Comparison of ENCODE assay signal across 14 cellular contexts in the genomic region with DNA sequence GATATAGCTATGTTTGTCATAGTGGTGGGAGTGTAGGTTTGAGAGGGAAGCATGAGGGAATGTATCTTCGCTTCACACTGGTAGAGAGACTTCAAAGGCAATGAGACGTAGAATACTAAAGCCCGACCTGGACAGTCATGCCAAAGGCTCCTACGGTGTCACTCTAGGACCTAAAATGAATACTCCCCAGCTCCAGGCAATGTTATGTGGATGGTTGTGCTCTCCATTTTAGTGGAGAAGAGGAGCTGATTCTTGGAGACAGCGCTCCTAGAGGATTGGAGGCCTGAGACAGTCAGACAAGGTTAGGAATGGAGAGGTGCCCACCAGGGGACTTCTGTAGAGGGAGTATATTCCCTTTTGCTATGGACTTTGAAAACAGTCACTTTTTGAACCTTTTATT.
A peak's percentile ranks its signal among the peaks of the same experiment; 100 is the strongest.
DNase-seq lines count a peak whose midpoint lies in the region; ATAC-seq, FAIRE-seq and TF ChIP-seq lines count a peak whose summit lies in the region.
"Had no signal": no experiment of that assay in that cellular context is flagged by ENCODE, and none has a peak within 500 bp of the region (broad histone marks: within the 10 kb centered on the region; RNA-seq: fewer than 3 reads in every experiment).

No MANE protein-coding gene starts in this region.

- H3K36me3 Mint-ChIP-seq in CD14-positive monocyte = no peaks in the 10 kb centered on the region
- H3K36me3 Mint-ChIP-seq in effector memory CD8-positive, alpha-beta T cell (ENCODE audit: insufficient read depth) = no peaks in the 10 kb centered on the region
- no peaks in the 10 kb centered on the region for H3K36me3 Mint-ChIP-seq in natural killer cell treated with Interleukin-12 subunit alpha and Interleukin-12 subunit beta and Interleukin-15 and Interleukin-18, amount 100 ng/mL, for 72 hours
- H3K36me3 Mint-ChIP-seq: CD4-positive, alpha-beta memory T cell had no signal

- DNase-seq in PC-3 = no peak
- DNase-seq in K562 (ENCODE audit: extremely low read depth in 1 of 4, low spot score in 3 of 4) = no peak
- DNase-seq in islet precursor cell = peak; percentile 5
- no peak for DNase-seq in NCI-H526 treated with DMSO at 0.1 percent for 48 hours (lab: John Stamatoyannopoulos, UW)
- no peak for DNase-seq in CD14-positive monocyte (ENCODE audit: low spot score)
- no peak for DNase-seq in effector memory CD8-positive, alpha-beta T cell
- DNase-seq in natural killer cell treated with Interleukin-12 subunit alpha and Interleukin-12 subunit beta and Interleukin-15 and Interleukin-18, amount 100 ng/mL, for 72 hours (ENCODE audit: low spot score) = no peak
- DNase-seq: ACHN; CD4-positive, alpha-beta memory T cell; COR-L47 had no signal

- no peak for TF ChIP-seq POLR2A in K562 (conservative IDR thresholded peaks at IDR 0.05)

- H3F3A ChIP-seq in PC-3 (ENCODE audit: low read length, unreplicated experiment) = no peaks in the 10 kb centered on the region

- 36% methylated on average over 5 of the region's 5 CpGs for WGBS in K562 (ENCODE audit: insufficient coverage, low coverage, missing lambda C conversion rate)

- H3K4me1 Mint-ChIP-seq in CD14-positive monocyte = peaks cover 5% of the 10 kb centered on the region
- no peaks in the 10 kb centered on the region for H3K4me1 Mint-ChIP-seq in effector memory CD8-positive, alpha-beta T cell (ENCODE audit: low read depth in 2 of 2)
- H3K4me1 Mint-ChIP-seq in natural killer cell treated with Interleukin-12 subunit alpha and Interleukin-12 subunit beta and Interleukin-15 and Interleukin-18, amount 100 ng/mL, for 72 hours (ENCODE audit: low read depth in 2 of 2) = no peaks in the 10 kb centered on the region
- H3K4me1 Mint-ChIP-seq: CD4-positive, alpha-beta memory T cell had no signal

- intact Hi-C loops in PC-3 (cut with micrococcal nuclease) = no loop called here
- intact Hi-C loops in K562 (cut with micrococcal nuclease) = no loop called here
- intact Hi-C loops in CD14-positive monocyte (cut with micrococcal nuclease) = no loop called here

- in situ Hi-C loops in K562 (cut with MboI) = no loop called here

- no peaks in the 10 kb centered on the region for H3K9me1 ChIP-seq in K562 (ENCODE audit: control insufficient read depth, insufficient read depth, low read length)

- no peaks in the 10 kb centered on the region for H3K9me2 ChIP-seq in PC-3 (replicated peaks; ENCODE audit: low read length)

- peaks cover 0 to 7% (median 2%) of the 10 kb centered on the region in 7 donors for H3K9me3 Mint-ChIP-seq in CD14-positive monocyte
- H3K9me3 Mint-ChIP-seq in effector memory CD8-positive, alpha-beta T cell = no peaks in the 10 kb centered on the region
- no peaks in the 10 kb centered on the region for H3K9me3 Mint-ChIP-seq in natural killer cell treated with Interleukin-12 subunit alpha and Interleukin-12 subunit beta and Interleukin-15 and Interleukin-18, amount 100 ng/mL, for 72 hours

- no peak overlapping the region for H3K27ac Mint-ChIP-seq in CD14-positive monocyte
- H3K27ac Mint-ChIP-seq in effector memory CD8-positive, alpha-beta T cell = no peak overlapping the region
- no peak overlapping the region for H3K27ac Mint-ChIP-seq in natural killer cell treated with Interleukin-12 subunit alpha and Interleukin-12 subunit beta and Interleukin-15 and Interleukin-18, amount 100 ng/mL, for 72 hours
- H3K27ac Mint-ChIP-seq: CD4-positive, alpha-beta memory T cell had no signal

- FAIRE-seq in K562 (lab: Jason Lieb, UNC) = no peak
- FAIRE-seq: H1 had no signal

- H3K9ac ChIP-seq in PC-3 (ENCODE audit: low read length) (no peak overlapping the region), K562 (ENCODE audit: insufficient read depth in 1 of 2, low read depth in 2 of 2, low read length in 2 of 2) (no peak overlapping the region)
- H3K9ac ChIP-seq: BLaER1 treated with 17β-estradiol and CSF1 and Interleukin-3, amounts not matched to agents 10 nM and 100 nM had no signal

- BruUV-seq in PC-3 (replicated peaks; lab: Mats Ljungman, UMichigan) (no TSS peak), K562 (replicated peaks; lab: Mats Ljungman, UMichigan) (no TSS peak)

- H3K4me1 ChIP-seq in PC-3 (ENCODE audit: insufficient read depth, low read length) = no peaks in the 10 kb centered on the region
- no peaks in the 10 kb centered on the region for H3K4me1 ChIP-seq in K562 (replicated peaks in 1 of 2; ENCODE audit: control insufficient read depth in 2 of 2, insufficient read depth in 2 of 2, low read length in 2 of 2)
- H3K4me1 ChIP-seq: HAP-1 had no signal

- peaks cover 65% of the 10 kb centered on the region for H3K27me3 ChIP-seq in PC-3 (ENCODE audit: low read length)
- no peaks in the 10 kb centered on the region for H3K27me3 ChIP-seq in K562 (ENCODE audit: control insufficient read depth in 2 of 2, insufficient read depth in 2 of 2, low read length in 2 of 2)
- H3K27me3 ChIP-seq: BLaER1 treated with 17β-estradiol and CSF1 and Interleukin-3, amounts not matched to agents 10 nM and 100 nM had no signal

- peak; percentile 17; the same call in 1 of the 2 replicates for TF ChIP-seq CTCF in C4-2B (conservative IDR thresholded peaks at IDR 0.05)
- TF ChIP-seq CTCF in PC-3 (conservative IDR thresholded peaks at IDR 0.05; ENCODE audit: low read depth, low read length) = 0 out of 2 replicates have a peak, but pooled peaks have one; percentile 15
- peak in 2 of 3 experiments; percentile 18 to 34; a peak in 2 of 6 replicates for TF ChIP-seq CTCF in K562 (IDR thresholded peaks at IDR 0.05 in 2 of 3, conservative IDR thresholded peaks at IDR 0.05 in 1 of 3; ENCODE audit: insufficient read depth in 2 of 3, low read depth in 1 of 3, low read length in 3 of 3)
- TF ChIP-seq CTCF in CD14-positive monocyte (IDR thresholded peaks at IDR 0.05) = no peak

- peaks cover 0 to 4% (median 1%) of the 10 kb centered on the region in 3 donors for H3K27me3 Mint-ChIP-seq in CD14-positive monocyte (ENCODE audit: low read depth in 3 of 3)
- peaks cover 0 to 40% of the 10 kb centered on the region in 2 donors for H3K27me3 Mint-ChIP-seq in effector memory CD8-positive, alpha-beta T cell
- peaks cover 5 to 32% of the 10 kb centered on the region in 2 donors for H3K27me3 Mint-ChIP-seq in natural killer cell treated with Interleukin-12 subunit alpha and Interleukin-12 subunit beta and Interleukin-15 and Interleukin-18, amount 100 ng/mL, for 72 hours

- H3K9me3 ChIP-seq in PC-3 (ENCODE audit: low read length) (no peaks in the 10 kb centered on the region), K562 (replicated peaks; ENCODE audit: control insufficient read depth, insufficient read depth, low read depth, low read length) (no peaks in the 10 kb centered on the region)
- H3K9me3 ChIP-seq: HAP-1 had no signal

- no peaks in the 10 kb centered on the region for H3K79me2 ChIP-seq in PC-3 (ENCODE audit: low read length)
- no peaks in the 10 kb centered on the region for H3K79me2 ChIP-seq in K562 (ENCODE audit: control insufficient read depth, insufficient read depth, low read length)

- no peak overlapping the region for H3K4me2 ChIP-seq in PC-3 (ENCODE audit: low read length)
- no peak overlapping the region for H3K4me2 ChIP-seq in K562 (ENCODE audit: insufficient read depth, low read length)
- H3K4me2 ChIP-seq: BLaER1 treated with 17β-estradiol and CSF1 and Interleukin-3, amounts not matched to agents 10 nM and 100 nM had no signal

- no peak overlapping the region for H2AFZ ChIP-seq in PC-3 (ENCODE audit: low read length)
- H2AFZ ChIP-seq in K562 (ENCODE audit: low read depth, low read length) = no peak overlapping the region

- CTCF ChIA-PET in PC-3 (lab: Charles Lee) (no interaction called here), K562 (lab: Yijun Ruan, JAX; ENCODE audit: low intra/inter-chr PET ratio) (no interaction called here)

- no peak for TF ChIP-seq RAD21 in K562 (CRISPR knock-in tag; conservative IDR thresholded peaks at IDR 0.05 in 1 of 2, IDR thresholded peaks at IDR 0.05 in 1 of 2)

- H3K36me3 ChIP-seq in PC-3 (ENCODE audit: low read depth, low read length) (no peaks in the 10 kb centered on the region), K562 (ENCODE audit: control insufficient read depth, insufficient read depth, low read length) (no peaks in the 10 kb centered on the region)
- H3K36me3 ChIP-seq: BLaER1 treated with 17β-estradiol and CSF1 and Interleukin-3, amounts not matched to agents 10 nM and 100 nM; HAP-1 had no signal

- H3K4me3 ChIP-seq in PC-3 (ENCODE audit: low read length) (no peak overlapping the region), K562 (no peak overlapping the region)
- H3K4me3 ChIP-seq: BLaER1 treated with 17β-estradiol and CSF1 and Interleukin-3, amounts not matched to agents 10 nM and 100 nM; HAP-1 had no signal

- no peak for ATAC-seq in PC-3
- ATAC-seq in K562 = no peak
- ATAC-seq in effector memory CD8-positive, alpha-beta T cell (replicated peaks) = no peak
- ATAC-seq in natural killer cell treated with Interleukin-12 subunit alpha and Interleukin-12 subunit beta and Interleukin-15 and Interleukin-18, amount 100 ng/mL, for 72 hours = no peak

- no peak overlapping the region for H3K4me3 Mint-ChIP-seq in CD14-positive monocyte
- no peak overlapping the region for H3K4me3 Mint-ChIP-seq in effector memory CD8-positive, alpha-beta T cell
- no peak overlapping the region for H3K4me3 Mint-ChIP-seq in natural killer cell treated with Interleukin-12 subunit alpha and Interleukin-12 subunit beta and Interleukin-15 and Interleukin-18, amount 100 ng/mL, for 72 hours
- H3K4me3 Mint-ChIP-seq: CD4-positive, alpha-beta memory T cell had no signal

- POLR2A ChIA-PET in PC-3 (lab: Charles Lee; ENCODE audit: unreplicated experiment) = no interaction called here
- POLR2A ChIA-PET in K562 (lab: Yijun Ruan, JAX) = interaction anchor here (1.0 kb wide), 1 partner anchor 12 kb away, joined by 4 read pairs; no protein-coding TSS in a partner anchor

- no peak for TF ChIP-seq EP300 in K562 (IDR thresholded peaks at IDR 0.05; ENCODE audit: low read length)

- H4K20me1 ChIP-seq in PC-3 (ENCODE audit: low read length) = no peaks in the 10 kb centered on the region
- no peaks in the 10 kb centered on the region; the same call in 1 of the 2 replicates for H4K20me1 ChIP-seq in K562 (replicated peaks; ENCODE audit: control insufficient read depth, insufficient read depth, low read length)
- H4K20me1 ChIP-seq: BLaER1 treated with 17β-estradiol and CSF1 and Interleukin-3, amounts not matched to agents 10 nM and 100 nM had no signal

- H3K27ac ChIP-seq in C4-2B (no peak overlapping the region), PC-3 (ENCODE audit: low read length) (no peak overlapping the region), K562 (ENCODE audit: extremely low read depth, low read depth, low read length) (no peak overlapping the region)
- H3K27ac ChIP-seq: BLaER1 treated with 17β-estradiol and CSF1 and Interleukin-3, amounts not matched to agents 10 nM and 100 nM had no signal

TF ChIP-seq in K562, 482 proteins besides CTCF, POLR2A, EP300 and RAD21:
- TF ChIP-seq CC2D1A (IDR thresholded peaks at IDR 0.05) (peak; percentile 56; the same call in 1 of the 2 replicates), HSF4 (CRISPR knock-in tag; IDR thresholded peaks at IDR 0.05; ENCODE audit: borderline replicate concordance) (no peak)
